In genomic region chr10:11578802-11579255, GRCh38 we compare ENCODE assay signal across 1 cellular context.
TF ChIP-seq lines count a peak whose summit lies in the region.

No MANE protein-coding gene starts in this region.

TF ChIP-seq in GM12878, 131 proteins besides CTCF, POLR2A, EP300 and RAD21 (continued from another document):
- TF ChIP-seq BCL11A (IDR thresholded peaks at IDR 0.05; ENCODE audit: low read depth, low read length) (peak; percentile 70), GATAD2B (conservative IDR thresholded peaks at IDR 0.05; ENCODE audit: low read depth) (no peak), E2F8 (IDR thresholded peaks at IDR 0.05; ENCODE audit: low read depth, partially characterized antibody) (no peak), BCL3 (IDR thresholded peaks at IDR 0.05; ENCODE audit: borderline replicate concordance, insufficient read depth, low read depth, low read length, poor library complexity, severe bottlenecking) (peak; percentile 84), SKIL (IDR thresholded peaks at IDR 0.05; ENCODE audit: low read depth, poor library complexity, severe bottlenecking) (peak; percentile 56), TAF1 (IDR thresholded peaks at IDR 0.05; ENCODE audit: borderline replicate concordance, low read depth, low read length) (no peak), CBFB (IDR thresholded peaks at IDR 0.05; ENCODE audit: low read depth) (peak; percentile 52; the same call in 1 of the 2 replicates), ATF7 (IDR thresholded peaks at IDR 0.05; ENCODE audit: low read depth) (peak; percentile 49; the same call in 1 of the 2 replicates), PBX3 (IDR thresholded peaks at IDR 0.05; ENCODE audit: insufficient replicate concordance, low read depth, low read length) (no peak), CREB1 (IDR thresholded peaks at IDR 0.05; ENCODE audit: low read depth) (no peak), SMAD1 (IDR thresholded peaks at IDR 0.05; ENCODE audit: low read depth, partially characterized antibody) (no peak), MEF2B (IDR thresholded peaks at IDR 0.05; ENCODE audit: partially characterized antibody, poor library complexity, severe bottlenecking) (peak; percentile 59), RELB (IDR thresholded peaks at IDR 0.05; ENCODE audit: low read depth) (peak; percentile 69; the same call in 1 of the 2 replicates), PKNOX1 (IDR thresholded peaks at IDR 0.05) (no peak), EED (IDR thresholded peaks at IDR 0.05; ENCODE audit: low read depth) (peak; percentile 35; the same call in 1 of the 2 replicates), RELA (IDR thresholded peaks at IDR 0.05; ENCODE audit: borderline replicate concordance, partially characterized antibody) (no peak), STAT3 (IDR thresholded peaks at IDR 0.05; ENCODE audit: low read depth, low read length) (0 out of 2 replicates have a peak, but pooled peaks have one; percentile 54), CREM (IDR thresholded peaks at IDR 0.05; ENCODE audit: low read depth) (peak; percentile 56; the same call in 1 of the 2 replicates), CEBPB (IDR thresholded peaks at IDR 0.05; ENCODE audit: borderline replicate concordance in 1 of 2, low read depth in 2 of 2, low read length in 2 of 2) (no peak), SP1 (IDR thresholded peaks at IDR 0.05; ENCODE audit: low read depth, low read length) (no peak), NFIC (IDR thresholded peaks at IDR 0.05; ENCODE audit: low read depth, low read length) (peak; percentile 80), PRDM15 (CRISPR knock-in tag; IDR thresholded peaks at IDR 0.05) (no peak), SREBF1 (IDR thresholded peaks at IDR 0.05; ENCODE audit: low read length) (no peak), RUNX3 (IDR thresholded peaks at IDR 0.05; ENCODE audit: low read length) (peak; percentile 91), BCLAF1 (IDR thresholded peaks at IDR 0.05) (no peak), JUNB (IDR thresholded peaks at IDR 0.05) (peak; percentile 23; the same call in 1 of the 2 replicates), ETV6 (conservative IDR thresholded peaks at IDR 0.05 in 1 of 2, IDR thresholded peaks at IDR 0.05 in 1 of 2; ENCODE audit: borderline replicate concordance in 1 of 2, low read depth in 1 of 2) (peak in 1 of 2 experiments; percentile 41; a peak in 1 of 4 replicates), FOS (IDR thresholded peaks at IDR 0.05; ENCODE audit: borderline replicate concordance, extremely low read depth, insufficient read length) (no peak)
